ENCODE assay signal across 1 cellular context in the genomic region with DNA sequence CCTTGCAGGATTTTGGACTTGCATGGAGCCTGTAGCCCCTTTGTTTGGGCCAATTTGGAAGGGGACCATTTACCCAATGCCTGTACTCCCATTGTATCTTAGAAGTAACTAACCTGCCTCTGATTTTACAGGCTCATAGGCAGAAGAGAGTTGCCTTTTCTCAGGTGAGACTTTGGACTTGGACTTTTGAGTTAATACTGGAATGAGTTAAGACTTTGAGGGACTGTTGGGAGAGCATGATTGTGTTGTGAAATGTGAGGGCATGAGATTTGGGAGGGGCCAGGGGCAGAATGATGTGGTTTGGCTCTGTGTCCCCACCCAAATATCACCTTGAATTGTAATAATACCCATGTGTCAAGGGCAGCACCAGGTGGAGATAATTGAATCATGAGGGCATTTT.
TF ChIP-seq lines count a peak whose summit lies in the region.

No MANE protein-coding gene starts in this region.

TF ChIP-seq in HepG2, 621 proteins besides CTCF, POLR2A, EP300 and RAD21 (continued from another document):
- TF ChIP-seq ZMYM4 (CRISPR knock-in tag; IDR thresholded peaks at IDR 0.05), result peak; percentile 57; the same call in 1 of the 2 replicates
